In the genomic region with DNA sequence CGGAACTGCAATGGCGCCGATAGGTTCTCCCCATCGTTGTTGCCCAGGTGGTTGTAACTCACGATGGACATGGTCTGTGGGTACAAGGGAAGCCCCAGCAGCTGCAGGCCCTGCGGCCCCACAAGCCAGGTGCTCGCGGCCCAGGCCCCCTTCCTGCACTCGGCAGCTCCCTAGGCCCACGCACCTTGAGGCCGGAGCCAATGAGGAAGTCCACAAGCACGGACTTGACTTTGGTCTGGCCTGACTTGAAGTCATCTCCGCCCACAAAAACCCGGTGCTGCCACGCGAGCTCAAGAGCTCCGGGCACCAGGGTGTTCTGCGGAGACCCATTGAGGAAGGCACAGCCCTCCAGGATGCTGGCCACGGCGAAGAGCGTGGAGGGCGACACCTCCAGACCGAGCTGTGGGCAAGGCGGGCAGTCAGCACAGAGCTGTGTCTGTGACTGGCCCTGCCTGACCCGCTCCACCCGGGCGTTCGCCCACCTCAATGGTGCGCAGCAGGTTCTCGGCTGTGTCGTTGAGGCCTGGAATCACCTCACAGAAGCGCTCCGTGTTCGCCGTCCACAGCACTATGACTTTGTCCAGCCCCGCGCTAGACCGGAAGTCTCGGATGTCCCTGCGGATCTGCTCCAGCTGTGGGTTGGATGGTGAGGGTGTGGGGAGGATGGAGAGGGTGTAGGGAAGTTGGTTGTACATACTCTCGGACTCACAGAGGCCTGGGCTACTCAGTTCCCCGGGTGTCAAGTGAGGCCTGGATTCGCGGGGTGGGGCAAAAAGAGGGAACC, we compare ENCODE assay signal across 11 cellular contexts. TPM values are rescaled to one million over a fixed set of nuclear protein-coding genes. Genes with fewer than 3 reads are reported as not detected.
DNase-seq lines count a peak whose midpoint lies in the region; ATAC-seq and TF ChIP-seq lines count a peak whose summit lies in the region.
"Had no signal": no experiment of that assay in that cellular context is flagged by ENCODE, and none has a peak within 500 bp of the region (broad histone marks: within the 10 kb centered on the region; RNA-seq: fewer than 3 reads in every experiment).

No MANE protein-coding gene starts in this region.

- peaks cover 31 to 79% (median 47%) of the 10 kb centered on the region in 3 donors for H3K27me3 Mint-ChIP-seq in CD14-positive monocyte (ENCODE audit: low read depth in 3 of 3)
- peaks cover 23% of the 10 kb centered on the region for H3K27me3 Mint-ChIP-seq in HFFc6 (ENCODE audit: insufficient read depth)
- no peaks in the 10 kb centered on the region for H3K27me3 Mint-ChIP-seq in brain
- no peaks in the 10 kb centered on the region for H3K27me3 Mint-ChIP-seq in natural killer cell treated with Interleukin-12 subunit alpha and Interleukin-12 subunit beta and Interleukin-15 and Interleukin-18, amount 100 ng/mL, for 72 hours

- H3K36me3 Mint-ChIP-seq in CD14-positive monocyte (peaks cover 2 to 11% of the 10 kb centered on the region in 2 donors), HFFc6 (ENCODE audit: low read depth) (peaks cover 14% of the 10 kb centered on the region), brain (peaks cover 14% of the 10 kb centered on the region)
- no peaks in the 10 kb centered on the region for H3K36me3 Mint-ChIP-seq in natural killer cell treated with Interleukin-12 subunit alpha and Interleukin-12 subunit beta and Interleukin-15 and Interleukin-18, amount 100 ng/mL, for 72 hours

- TF ChIP-seq CTCF in CD14-positive monocyte (IDR thresholded peaks at IDR 0.05) (no peak), HFFc6 (IDR thresholded peaks at IDR 0.05) (no peak), brain (conservative IDR thresholded peaks at IDR 0.05) (no peak), tibial artery (IDR thresholded peaks at IDR 0.05) (no peak)

- DNase-seq in CD14-positive monocyte (ENCODE audit: low spot score) (no peak), HFFc6 (no peak), NCI-H69 (lab: John Stamatoyannopoulos, UW) (no peak), tibial artery (no peak)
- DNase-seq in natural killer cell treated with Interleukin-12 subunit alpha and Interleukin-12 subunit beta and Interleukin-15 and Interleukin-18, amount 100 ng/mL, for 72 hours (ENCODE audit: low spot score): no peak
- DNase-seq: activated effector memory CD4-positive, alpha-beta T cell treated with Interleukin-2 at 50 U/mL for 16 hours; NCI-H187 had no signal

- peaks cover 0 to 8% (median 0%) of the 10 kb centered on the region in 7 donors for H3K9me3 Mint-ChIP-seq in CD14-positive monocyte
- peaks cover 8% of the 10 kb centered on the region for H3K9me3 Mint-ChIP-seq in HFFc6
- no peaks in the 10 kb centered on the region for H3K9me3 Mint-ChIP-seq in brain
- no peaks in the 10 kb centered on the region for H3K9me3 Mint-ChIP-seq in natural killer cell treated with Interleukin-12 subunit alpha and Interleukin-12 subunit beta and Interleukin-15 and Interleukin-18, amount 100 ng/mL, for 72 hours

- H3K4me3 ChIP-seq in tibial artery: peak overlapping the region in 1 of 2 donors; percentile 58

- H3K9me3 ChIP-seq in tibial artery: no peaks in the 10 kb centered on the region

- H3K4me1 Mint-ChIP-seq in CD14-positive monocyte: peaks cover 30% of the 10 kb centered on the region
- H3K4me1 Mint-ChIP-seq in HFFc6 (ENCODE audit: low read depth): peaks cover 19% of the 10 kb centered on the region
- H3K4me1 Mint-ChIP-seq in brain: peaks cover 41% of the 10 kb centered on the region
- peaks cover 0 to 21% of the 10 kb centered on the region in 2 donors for H3K4me1 Mint-ChIP-seq in natural killer cell treated with Interleukin-12 subunit alpha and Interleukin-12 subunit beta and Interleukin-15 and Interleukin-18, amount 100 ng/mL, for 72 hours (ENCODE audit: low read depth in 2 of 2)

- peaks cover 0 to 10% of the 10 kb centered on the region in 2 donors for H3K27me3 ChIP-seq in tibial artery
- H3K27me3 ChIP-seq: SJSA1 had no signal

- peak overlapping the region in 2 of 7 donors; percentile 7 to 46 for H3K27ac Mint-ChIP-seq in CD14-positive monocyte
- no peak overlapping the region; the same call in 1 of the 2 replicates for H3K27ac Mint-ChIP-seq in HFFc6
- H3K27ac Mint-ChIP-seq in brain: peak overlapping the region in 3 of 5 experiments; percentile 37 to 90 (median 76)
- H3K27ac Mint-ChIP-seq in natural killer cell treated with Interleukin-12 subunit alpha and Interleukin-12 subunit beta and Interleukin-15 and Interleukin-18, amount 100 ng/mL, for 72 hours: no peak overlapping the region

- no peak for ATAC-seq in natural killer cell treated with Interleukin-12 subunit alpha and Interleukin-12 subunit beta and Interleukin-15 and Interleukin-18, amount 100 ng/mL, for 72 hours
- no peak for ATAC-seq in GM21528 (IDR thresholded peaks at IDR 0.05; ENCODE audit: low FRiP score, unreplicated experiment)
- ATAC-seq in HG03175 (IDR thresholded peaks at IDR 0.05; ENCODE audit: unreplicated experiment): no peak

- intact Hi-C loops in CD14-positive monocyte (cut with micrococcal nuclease) (no loop called here), tibial artery (cut with DNase I; ENCODE audit: low total_unique reads) (no loop called here)

- peaks cover 5 to 23% (median 15%) of the 10 kb centered on the region in 3 donors for H3K36me3 ChIP-seq in tibial artery
- H3K36me3 ChIP-seq: SJSA1 had no signal

- H3K27ac ChIP-seq in tibial artery: peak overlapping the region in 1 of 2 donors; percentile 76
- H3K27ac ChIP-seq: SJSA1 had no signal

- peaks cover 0 to 54% (median 46%) of the 10 kb centered on the region in 4 donors for H3K4me1 ChIP-seq in tibial artery

- H3K4me3 Mint-ChIP-seq in CD14-positive monocyte: peak overlapping the region; percentile 45 to 80
- peak overlapping the region; percentile 62 for H3K4me3 Mint-ChIP-seq in HFFc6
- H3K4me3 Mint-ChIP-seq in brain: peak overlapping the region; percentile 79 to 83 (median 79)
- peak overlapping the region; percentile 59 for H3K4me3 Mint-ChIP-seq in natural killer cell treated with Interleukin-12 subunit alpha and Interleukin-12 subunit beta and Interleukin-15 and Interleukin-18, amount 100 ng/mL, for 72 hours

RNA-seq across cellular contexts. Expression of a gene that starts 1.9 kb away (rescaled TPM):
- polyA plus RNA-seq in CD14-positive monocyte (not detected), brain (ENCODE audit: insufficient read depth, low read depth, low replicate concordance) (120 TPM)
- 1 to 10 TPM; 2.3 to 3.7 (median 3.2) TPM for total RNA-seq in HFFc6 (2021; fragmentation: NEBNext Ultra II Directional; extraction: Animal tissue kit (Norgen Biotek cat#: 25700))
- total RNA-seq in natural killer cell treated with Interleukin-12 subunit alpha and Interleukin-12 subunit beta and Interleukin-15 and Interleukin-18, amount 100 ng/mL, for 72 hours: 10 to 100 TPM; 19.0 to 25.6 TPM

RNA-seq across cellular contexts. Expression of a gene that starts 16.8 kb away (rescaled TPM):
- 10 to 100 TPM; 38.5 to 48.3 TPM for polyA plus RNA-seq in CD14-positive monocyte
- total RNA-seq in HFFc6 (2021; fragmentation: NEBNext Ultra II Directional; extraction: Animal tissue kit (Norgen Biotek cat#: 25700)): 10 to 100 TPM; 76.4 to 84.3 (median 80.4) TPM
- polyA plus RNA-seq in brain (ENCODE audit: insufficient read depth, low read depth, low replicate concordance): 93.3 TPM
- 100 to 1,000 TPM; 112 to 271 TPM for total RNA-seq in natural killer cell treated with Interleukin-12 subunit alpha and Interleukin-12 subunit beta and Interleukin-15 and Interleukin-18, amount 100 ng/mL, for 72 hours

RNA-seq across cellular contexts. Expression of a gene that starts 38.6 kb away (rescaled TPM):
- polyA plus RNA-seq in CD14-positive monocyte (100 to 1,000 TPM; 416 to 581 TPM), brain (ENCODE audit: insufficient read depth, low read depth, low replicate concordance) (0.83 TPM)
- total RNA-seq in HFFc6 (2021; fragmentation: NEBNext Ultra II Directional; extraction: Animal tissue kit (Norgen Biotek cat#: 25700)): not detected
- not detected for total RNA-seq in natural killer cell treated with Interleukin-12 subunit alpha and Interleukin-12 subunit beta and Interleukin-15 and Interleukin-18, amount 100 ng/mL, for 72 hours
- total RNA-seq: SJSA1 had no signal

RNA-seq across cellular contexts. Expression of a gene that starts 50.1 kb away (rescaled TPM):
- polyA plus RNA-seq in CD14-positive monocyte (not detected), brain (ENCODE audit: insufficient read depth, low read depth, low replicate concordance) (5.2 TPM)
- 10 to 100 TPM; 21.3 to 36.9 (median 24.9) TPM for total RNA-seq in HFFc6 (2021; fragmentation: NEBNext Ultra II Directional; extraction: Animal tissue kit (Norgen Biotek cat#: 25700))
- total RNA-seq in natural killer cell treated with Interleukin-12 subunit alpha and Interleukin-12 subunit beta and Interleukin-15 and Interleukin-18, amount 100 ng/mL, for 72 hours: under 1 TPM in 1 of 2 donors, not detected in 1; 0.71 TPM

Comparison
In these comparisons a context has a peak if more than half of its experiments do, and no peak if none do; other contexts are left out.
1. H3K27ac Mint-ChIP-seq: peak in brain (3 of 5); none in HFFc6 (single experiment) and natural killer cell treated with Interleukin-12 subunit alpha and Interleukin-12 subunit beta and Interleukin-15 and Interleukin-18, amount 100 ng/mL, for 72 hours (0 of 2).
2. RNA of a gene that starts 1.9 kb away (total RNA-seq): 19.0 to 25.6 TPM in natural killer cell treated with Interleukin-12 subunit alpha and Interleukin-12 subunit beta and Interleukin-15 and Interleukin-18, amount 100 ng/mL, for 72 hours; 2.3 to 3.7 TPM in HFFc6; every median in the first group is over 4 times any median in the second.
3. Peak in every context shown above with its lines, with median percentiles within 50 percentile points of each other: H3K4me3 Mint-ChIP-seq.